In genomic region chr9:137666950-137667670, GRCh38 we compare ENCODE assay signal across 10 cellular contexts. TPM values are rescaled to one million over a fixed set of nuclear protein-coding genes. Genes with fewer than 3 reads are reported as not detected.
A peak's percentile ranks its signal among the peaks of the same experiment; 100 is the strongest.
DNase-seq lines count a peak whose midpoint lies in the region; ATAC-seq lines count a peak whose summit lies in the region.
"Had no signal": no experiment of that assay in that cellular context is flagged by ENCODE, and none has a peak within 500 bp of the region (broad histone marks: within the 10 kb centered on the region; RNA-seq: fewer than 3 reads in every experiment).

No MANE protein-coding gene starts in this region.

- H3K36me3 Mint-ChIP-seq in T-helper 2 cell treated with Interferon-gamma antibody and Interleukin-4, amounts not matched to agents 5 μg/mL and 100 μg/mL, for 36 hours (ENCODE audit: low read depth), result peaks cover 17% of the 10 kb centered on the region
- peaks cover 46% of the 10 kb centered on the region for H3K36me3 Mint-ChIP-seq in stimulated activated memory B cell treated with anti-CD40 and anti-IgM and Interleukin-4, amounts not matched to agents 10 μg/mL and 1 μg/mL and 100 μg/mL, for 72 hours

- H3K4me1 Mint-ChIP-seq in T-helper 2 cell treated with Interferon-gamma antibody and Interleukin-4, amounts not matched to agents 5 μg/mL and 100 μg/mL, for 36 hours (ENCODE audit: low read depth), result peaks cover 6% of the 10 kb centered on the region
- H3K4me1 Mint-ChIP-seq in stimulated activated memory B cell treated with anti-CD40 and anti-IgM and Interleukin-4, amounts not matched to agents 10 μg/mL and 1 μg/mL and 100 μg/mL, for 72 hours, result peaks cover 70% of the 10 kb centered on the region

- intact Hi-C loops in right cardiac atrium (cut with DNase I), result no loop called here

- ATAC-seq in right cardiac atrium (peak; percentile 29 to 65), HG02884 (IDR thresholded peaks at IDR 0.05; ENCODE audit: unreplicated experiment) (no peak), GM19395 (IDR thresholded peaks at IDR 0.05; ENCODE audit: unreplicated experiment) (no peak), GM18870 (IDR thresholded peaks at IDR 0.05; ENCODE audit: unreplicated experiment) (no peak)
- peak; percentile 76 for ATAC-seq in stimulated activated memory B cell treated with anti-CD40 and anti-IgM and Interleukin-4, amounts not matched to agents 10 μg/mL and 1 μg/mL and 100 μg/mL, for 72 hours

- no peaks in the 10 kb centered on the region for H3K9me3 ChIP-seq in right cardiac atrium (ENCODE audit: control insufficient read depth, low read length)
- H3K9me3 ChIP-seq: pancreas had no signal

- H3K4me1 ChIP-seq in right cardiac atrium (ENCODE audit: control insufficient read depth, insufficient read depth, low read length), result peaks cover 15% of the 10 kb centered on the region

- peak overlapping the region; percentile 3 for H3K27ac Mint-ChIP-seq in T-helper 2 cell treated with Interferon-gamma antibody and Interleukin-4, amounts not matched to agents 5 μg/mL and 100 μg/mL, for 36 hours
- peak overlapping the region; percentile 55 for H3K27ac Mint-ChIP-seq in stimulated activated memory B cell treated with anti-CD40 and anti-IgM and Interleukin-4, amounts not matched to agents 10 μg/mL and 1 μg/mL and 100 μg/mL, for 72 hours

- no peaks in the 10 kb centered on the region for H3K27me3 Mint-ChIP-seq in T-helper 2 cell treated with Interferon-gamma antibody and Interleukin-4, amounts not matched to agents 5 μg/mL and 100 μg/mL, for 36 hours (ENCODE audit: low read depth)
- H3K27me3 Mint-ChIP-seq in stimulated activated memory B cell treated with anti-CD40 and anti-IgM and Interleukin-4, amounts not matched to agents 10 μg/mL and 1 μg/mL and 100 μg/mL, for 72 hours, result no peaks in the 10 kb centered on the region

- 63% methylated on average over 16 of the region's 16 CpGs for WGBS in right cardiac atrium

- H3K4me3 Mint-ChIP-seq in T-helper 2 cell treated with Interferon-gamma antibody and Interleukin-4, amounts not matched to agents 5 μg/mL and 100 μg/mL, for 36 hours, result no peak overlapping the region
- H3K4me3 Mint-ChIP-seq in stimulated activated memory B cell treated with anti-CD40 and anti-IgM and Interleukin-4, amounts not matched to agents 10 μg/mL and 1 μg/mL and 100 μg/mL, for 72 hours, result peak overlapping the region; percentile 11

- no peaks in the 10 kb centered on the region for H3K9me3 Mint-ChIP-seq in T-helper 2 cell treated with Interferon-gamma antibody and Interleukin-4, amounts not matched to agents 5 μg/mL and 100 μg/mL, for 36 hours
- H3K9me3 Mint-ChIP-seq in stimulated activated memory B cell treated with anti-CD40 and anti-IgM and Interleukin-4, amounts not matched to agents 10 μg/mL and 1 μg/mL and 100 μg/mL, for 72 hours, result no peaks in the 10 kb centered on the region

- H3K27ac ChIP-seq in right cardiac atrium (ENCODE audit: low read length), result no peak overlapping the region
- H3K27ac ChIP-seq: pancreas had no signal

- no peaks in the 10 kb centered on the region for H3K27me3 ChIP-seq in right cardiac atrium (ENCODE audit: control insufficient read depth, insufficient read depth)
- H3K27me3 ChIP-seq: pancreas had no signal

- DNase-seq in T-helper 2 cell treated with Interferon-gamma antibody and Interleukin-4, amounts not matched to agents 5 μg/mL and 100 μg/mL, for 36 hours (ENCODE audit: low spot score), result no peak
- no peak for DNase-seq in T-helper 2 cell
- peak; percentile 36 for DNase-seq in NCI-H774 (lab: John Stamatoyannopoulos, UW)
- no peak for DNase-seq in right cardiac atrium
- DNase-seq: NK-92 treated with Interleukin-12 subunit alpha and Interleukin-12 subunit beta, amount 100 ng/mL, for 24 hours had no signal

- H3K4me3 ChIP-seq in right cardiac atrium (ENCODE audit: low read length), result no peak overlapping the region
- H3K4me3 ChIP-seq: pancreas had no signal

RNA-seq across cellular contexts. Expression of gene EHMT1, which starts 48.3 kb away (rescaled TPM):
- total RNA-seq in right cardiac atrium, result 10 to 100 TPM; 34.8 to 38.6 (median 37.1) TPM
- 23.3 TPM for polyA plus RNA-seq in right cardiac atrium

Comparison
In these comparisons a context has a peak if more than half of its experiments do, and no peak if none do; other contexts are left out.
1. ATAC-seq: peak in right cardiac atrium (2 of 2) and stimulated activated memory B cell treated with anti-CD40 and anti-IgM and Interleukin-4, amounts not matched to agents 10 μg/mL and 1 μg/mL and 100 μg/mL, for 72 hours (single experiment); none in HG02884 (single experiment), GM19395 (single experiment) and GM18870 (single experiment).